8 cellular contexts compared by ENCODE assay signal in genomic region chrX:53422915-53423268, GRCh38. TPM values are rescaled to one million over a fixed set of nuclear protein-coding genes. Genes with fewer than 3 reads are reported as not detected.
DNase-seq lines count a peak whose midpoint lies in the region; ATAC-seq and TF ChIP-seq lines count a peak whose summit lies in the region.

No MANE protein-coding gene starts in this region.

- H3K36me3 ChIP-seq in left ventricle myocardium inferior: no peaks in the 10 kb centered on the region
- peaks cover 1 to 9% of the 10 kb centered on the region in 2 experiments for H3K36me3 ChIP-seq in mesenchymal stem cell (ENCODE audit: control insufficient read depth in 1 of 2, insufficient read depth in 2 of 2, low read depth in 1 of 2, low read length in 2 of 2)
- no peaks in the 10 kb centered on the region for H3K36me3 ChIP-seq in vagina

- no peaks in the 10 kb centered on the region for H3K79me1 ChIP-seq in mesenchymal stem cell (replicated peaks; ENCODE audit: low read length, poor library complexity, severe bottlenecking)

- no peak overlapping the region for H2BK12ac ChIP-seq in mesenchymal stem cell (ENCODE audit: low read length in 2 of 2)

- BruUV-seq in MCF 10A (replicated peaks; lab: Mats Ljungman, UMichigan): no TSS peak

- H3K27ac ChIP-seq in left ventricle myocardium inferior (replicated peaks) (peak overlapping the region; percentile 93), mesenchymal stem cell (ENCODE audit: low read length, poor library complexity, severe bottlenecking) (peak overlapping the region; percentile 69), vagina (peak overlapping the region; percentile 93)

- H3K9me3 Mint-ChIP-seq in MCF 10A (ENCODE audit: unreplicated experiment): no peaks in the 10 kb centered on the region

- no peak overlapping the region for H2BK120ac ChIP-seq in mesenchymal stem cell (ENCODE audit: low read depth, low read length)

- no peak for TF ChIP-seq POLR2A in vagina (IDR thresholded peaks at IDR 0.05)

- peak overlapping the region in 1 of 2 experiments; percentile 48 for H3K14ac ChIP-seq in mesenchymal stem cell (ENCODE audit: low read length in 2 of 2)

- H3K4me3 Mint-ChIP-seq in MCF 10A (ENCODE audit: unreplicated experiment): peak overlapping the region; percentile 76

- peak overlapping the region; percentile 23 for H2BK15ac ChIP-seq in mesenchymal stem cell (ENCODE audit: low read depth, poor library complexity, severe bottlenecking)

- H3K4me3 ChIP-seq in left ventricle myocardium inferior (peak overlapping the region; percentile 76), mesenchymal stem cell (ENCODE audit: insufficient read depth in 1 of 2, low read depth in 1 of 2, low read length in 2 of 2) (peak overlapping the region; percentile 62 to 89), vagina (peak overlapping the region; percentile 71 to 76)

- H3K27ac Mint-ChIP-seq in MCF 10A (ENCODE audit: low read depth, unreplicated experiment): peak overlapping the region; percentile 94

- ATAC-seq in left ventricle myocardium superior: no peak

- 2% methylated on average over 9 of the region's 14 CpGs for WGBS in mesenchymal stem cell

- H3K9me3 ChIP-seq in left ventricle myocardium inferior (replicated peaks): no peaks in the 10 kb centered on the region
- no peaks in the 10 kb centered on the region for H3K9me3 ChIP-seq in mesenchymal stem cell (ENCODE audit: control insufficient read depth, low read length)
- no peaks in the 10 kb centered on the region for H3K9me3 ChIP-seq in vagina

- CTCF ChIA-PET in MCF 10A (lab: Yijun Ruan, JAX): interaction anchor here (0.5 to 2.1 kb wide), 8 partner anchors 10 to 147 kb away, joined by 3 to 8 read pairs (median 3); no protein-coding TSS in a partner anchor

- peak overlapping the region; percentile 39 for H4K91ac ChIP-seq in mesenchymal stem cell (ENCODE audit: low read length)

- H4K8ac ChIP-seq in mesenchymal stem cell (ENCODE audit: low read length): no peak overlapping the region

- no peak for DNase-seq in left ventricle myocardium inferior
- no peak for DNase-seq in left ventricle myocardium superior
- DNase-seq in MCF 10A (ENCODE audit: unreplicated experiment): no peak
- no peak for DNase-seq in mesenchymal stem cell
- no peak for DNase-seq in vagina (ENCODE audit: extremely low spot score in 2 of 2)
- DNase-seq in NCI-H1092 treated with DMSO at 0.1 percent for 48 hours (lab: John Stamatoyannopoulos, UW): no peak
- DNase-seq in stimulated activated CD8-positive, alpha-beta memory T cell treated with anti-CD3 and anti-CD28 coated beads, Interleukin-4, amount 100 ng/mL, for 48 hours: no peak
- DNase-seq in stimulated activated naive CD4-positive, alpha-beta T cell (lab: John Stamatoyannopoulos, UW): no peak

- no peak for TF ChIP-seq CTCF in left ventricle myocardium inferior (IDR thresholded peaks at IDR 0.05; ENCODE audit: borderline replicate concordance)
- TF ChIP-seq CTCF in MCF 10A (IDR thresholded peaks at IDR 0.05; ENCODE audit: unreplicated experiment): no peak
- TF ChIP-seq CTCF in vagina (IDR thresholded peaks at IDR 0.05): no peak

- peaks cover 3% of the 10 kb centered on the region for H3K27me3 Mint-ChIP-seq in MCF 10A (ENCODE audit: insufficient read depth, unreplicated experiment)

- H3K4ac ChIP-seq in mesenchymal stem cell (ENCODE audit: low read depth in 1 of 2, low read length in 2 of 2): no peak overlapping the region

- peak overlapping the region in 1 of 2 experiments; percentile 11 for H3K18ac ChIP-seq in mesenchymal stem cell (ENCODE audit: low read depth in 1 of 2, low read length in 2 of 2)

- no peak overlapping the region for H3K23ac ChIP-seq in mesenchymal stem cell (ENCODE audit: low read length in 2 of 2)

- no peak overlapping the region for H2AK5ac ChIP-seq in mesenchymal stem cell (ENCODE audit: low read length, severe bottlenecking)

- H3K4me1 Mint-ChIP-seq in MCF 10A (ENCODE audit: insufficient read depth, unreplicated experiment): peaks cover 18% of the 10 kb centered on the region

- no peaks in the 10 kb centered on the region for H3K27me3 ChIP-seq in left ventricle myocardium inferior (ENCODE audit: low read depth)
- H3K27me3 ChIP-seq in mesenchymal stem cell (ENCODE audit: control insufficient read depth in 1 of 2, insufficient read depth in 1 of 2, low read length in 2 of 2): peaks cover 0 to 5% of the 10 kb centered on the region in 2 experiments
- no peaks in the 10 kb centered on the region for H3K27me3 ChIP-seq in vagina

- intact Hi-C loops in left ventricle myocardium inferior (cut with micrococcal nuclease): no loop called here
- intact Hi-C loops in left ventricle myocardium superior (cut with micrococcal nuclease): no loop called here
- intact Hi-C loops in MCF 10A (cut with micrococcal nuclease): no loop called here
- intact Hi-C loops in vagina (cut with DNase I): no loop called here

- H3K4me1 ChIP-seq in left ventricle myocardium inferior: peaks cover 24% of the 10 kb centered on the region
- H3K4me1 ChIP-seq in mesenchymal stem cell (ENCODE audit: control insufficient read depth, insufficient read depth, low read depth, low read length): peaks cover 5% of the 10 kb centered on the region
- peaks cover 22% of the 10 kb centered on the region for H3K4me1 ChIP-seq in vagina

- no peaks in the 10 kb centered on the region for H3K36me3 Mint-ChIP-seq in MCF 10A (ENCODE audit: insufficient read depth, unreplicated experiment)

- peak overlapping the region; percentile 31 for H2BK5ac ChIP-seq in mesenchymal stem cell (ENCODE audit: low read depth, low read length, poor library complexity, severe bottlenecking)

- H3K4me2 ChIP-seq in mesenchymal stem cell (ENCODE audit: low read length, poor library complexity, severe bottlenecking): peak overlapping the region; percentile 95

- POLR2A ChIA-PET in MCF 10A (lab: Yijun Ruan, JAX): interaction anchor here (0.7 to 2.1 kb wide), 12 partner anchors 11 to 510 kb away, joined by 3 to 15 read pairs (median 4); partner anchors contain the start of genes HSD17B10 and IQSEC2

- peak overlapping the region; percentile 85 for H2AFZ ChIP-seq in mesenchymal stem cell (ENCODE audit: low read depth, low read length)

- peak overlapping the region; percentile 99 for H3K9ac ChIP-seq in mesenchymal stem cell (ENCODE audit: low read length)

RNA-seq across cellular contexts. Expression of gene RIBC1, which starts 0.2 kb away (rescaled TPM):
- total RNA-seq in left ventricle myocardium inferior (0.49 TPM), left ventricle myocardium superior (0.52 TPM), MCF 10A (2022) (0.82 and 1.0 TPM in 2 replicates), vagina (not detected)
- polyA plus RNA-seq in mesenchymal stem cell (2013, experiment 1 of 2): 0.70 TPM
- 0.79 TPM for polyA plus RNA-seq in mesenchymal stem cell (2013, experiment 2 of 2)

RNA-seq across cellular contexts. Expression of gene SMC1A, which starts 0.4 kb away (rescaled TPM):
- 35.9 TPM for total RNA-seq in left ventricle myocardium inferior
- total RNA-seq in left ventricle myocardium superior: 40.2 TPM
- 89.6 and 94.7 TPM in 2 replicates for total RNA-seq in MCF 10A (2022)
- 18.8 TPM for polyA plus RNA-seq in mesenchymal stem cell (2013, experiment 1 of 2)
- polyA plus RNA-seq in mesenchymal stem cell (2013, experiment 2 of 2): 18.6 TPM
- total RNA-seq in vagina: 31.4 TPM

RNA-seq across cellular contexts. Expression of gene HSD17B10, which starts 11.3 kb away (rescaled TPM):
- 109 TPM for total RNA-seq in left ventricle myocardium inferior
- total RNA-seq in left ventricle myocardium superior: 102 TPM
- total RNA-seq in MCF 10A (2022): 113 and 115 TPM in 2 replicates
- polyA plus RNA-seq in mesenchymal stem cell (2013, experiment 1 of 2): 69.4 TPM
- 69.8 TPM for polyA plus RNA-seq in mesenchymal stem cell (2013, experiment 2 of 2)
- total RNA-seq in vagina: 42.0 TPM
